ENCODE assay signal across 8 cellular contexts in genomic region chr9:129278391-129279237, GRCh38.
DNase-seq lines count a peak whose midpoint lies in the region; ATAC-seq and TF ChIP-seq lines count a peak whose summit lies in the region.

No MANE protein-coding gene starts in this region.

- peaks cover 0 to 1% (median 0%) of the 10 kb centered on the region in 11 experiments; a peak in 1 of 22 replicates for H3K9me3 ChIP-seq in BLaER1 treated with 17β-estradiol and CSF1 and Interleukin-3, amounts not matched to agents 10 nM and 100 nM (replicated peaks in 1 of 11)
- H3K9me3 ChIP-seq in mesenchymal stem cell (ENCODE audit: control insufficient read depth, low read length) = no peaks in the 10 kb centered on the region

- H3K27me3 Mint-ChIP-seq in activated B cell treated with CpG ODN at 0.5 μM for 24 hours = peaks cover 40% of the 10 kb centered on the region

- no peak overlapping the region for H2BK12ac ChIP-seq in mesenchymal stem cell (ENCODE audit: low read length in 2 of 2)

- DNase-seq in M059J (ENCODE audit: low read depth) (peak; percentile 59), activated B cell treated with CpG ODN at 0.5 μM for 24 hours (peak; percentile 10), mesenchymal stem cell (no peak), superior temporal gyrus (ENCODE audit: extremely low spot score) (no peak), MV-4-11 (lab: John Stamatoyannopoulos, UW) (no peak), DMS 273 treated with DMSO at 0.1 percent for 48 hours (lab: John Stamatoyannopoulos, UW) (no peak), germinal center (ENCODE audit: low spot score) (no peak)

- POLR2A ChIA-PET in activated B cell treated with CpG ODN at 0.5 μM for 24 hours (lab: Charles Lee) = no interaction called here

- no peak overlapping the region for H3K27ac Mint-ChIP-seq in activated B cell treated with CpG ODN at 0.5 μM for 24 hours

- H3K23ac ChIP-seq in mesenchymal stem cell (ENCODE audit: low read length in 2 of 2) = no peak overlapping the region

- H2BK120ac ChIP-seq in mesenchymal stem cell (ENCODE audit: low read depth, low read length) = no peak overlapping the region

- no peak overlapping the region for H3K4ac ChIP-seq in mesenchymal stem cell (ENCODE audit: low read depth in 1 of 2, low read length in 2 of 2)

- no peaks in the 10 kb centered on the region for H3K4me1 Mint-ChIP-seq in activated B cell treated with CpG ODN at 0.5 μM for 24 hours

- CTCF ChIA-PET in activated B cell treated with CpG ODN at 0.5 μM for 24 hours (lab: Charles Lee) = no interaction called here

- H3K9ac ChIP-seq in BLaER1 treated with 17β-estradiol and CSF1 and Interleukin-3, amounts not matched to agents 10 nM and 100 nM = peak overlapping the region in 7 of 11 experiments; percentile 39 to 57 (median 43); a peak in 10 of 22 replicates
- no peak overlapping the region for H3K9ac ChIP-seq in mesenchymal stem cell (ENCODE audit: low read length)

- H3K9me3 Mint-ChIP-seq in activated B cell treated with CpG ODN at 0.5 μM for 24 hours = no peaks in the 10 kb centered on the region

- no peak for TF ChIP-seq CTCF in activated B cell treated with CpG ODN at 0.5 μM for 24 hours (IDR thresholded peaks at IDR 0.05)

- peak overlapping the region; percentile 43 for H4K8ac ChIP-seq in mesenchymal stem cell (ENCODE audit: low read length)

- 62% methylated on average over 15 of the region's 16 CpGs for WGBS in mesenchymal stem cell

- H3K4me3 ChIP-seq in BLaER1 treated with 17β-estradiol and CSF1 and Interleukin-3, amounts not matched to agents 10 nM and 100 nM = peak overlapping the region in 8 of 10 experiments; percentile 11 to 41 (median 32); a peak in 9 of 20 replicates
- no peak overlapping the region for H3K4me3 ChIP-seq in mesenchymal stem cell (ENCODE audit: insufficient read depth in 1 of 2, low read depth in 1 of 2, low read length in 2 of 2)

- H3K4me3 Mint-ChIP-seq in activated B cell treated with CpG ODN at 0.5 μM for 24 hours = no peak overlapping the region

- no peak overlapping the region for H2BK5ac ChIP-seq in mesenchymal stem cell (ENCODE audit: low read depth, low read length, poor library complexity, severe bottlenecking)

- H2BK15ac ChIP-seq in mesenchymal stem cell (ENCODE audit: low read depth, poor library complexity, severe bottlenecking) = no peak overlapping the region

- no peak overlapping the region for H2AFZ ChIP-seq in mesenchymal stem cell (ENCODE audit: low read depth, low read length)

- ATAC-seq in activated B cell treated with CpG ODN at 0.5 μM for 24 hours (ENCODE audit: low read depth) = no peak

- intact Hi-C loops in activated B cell treated with CpG ODN at 0.5 μM for 24 hours (cut with micrococcal nuclease) = no loop called here

- H3K27ac ChIP-seq in BLaER1 treated with 17β-estradiol and CSF1 and Interleukin-3, amounts not matched to agents 10 nM and 100 nM = peak overlapping the region in 4 of 11 experiments; percentile 28 to 58 (median 47); a peak in 5 of 22 replicates
- H3K27ac ChIP-seq in mesenchymal stem cell (ENCODE audit: low read length, poor library complexity, severe bottlenecking) = no peak overlapping the region

- H4K20me1 ChIP-seq in BLaER1 treated with 17β-estradiol and CSF1 and Interleukin-3, amounts not matched to agents 10 nM and 100 nM = peaks cover 0 to 4% (median 0%) of the 10 kb centered on the region in 11 experiments; a peak in 2 of 22 replicates

- peak overlapping the region in 1 of 2 experiments; percentile 37 for H3K18ac ChIP-seq in mesenchymal stem cell (ENCODE audit: low read depth in 1 of 2, low read length in 2 of 2)

- H3K4me1 ChIP-seq in BLaER1 treated with 17β-estradiol and CSF1 and Interleukin-3, amounts not matched to agents 10 nM and 100 nM = peaks cover 79 to 99% (median 92%) of the 10 kb centered on the region in 10 experiments
- peaks cover 27% of the 10 kb centered on the region for H3K4me1 ChIP-seq in mesenchymal stem cell (ENCODE audit: control insufficient read depth, insufficient read depth, low read depth, low read length)

- H3K36me3 Mint-ChIP-seq in activated B cell treated with CpG ODN at 0.5 μM for 24 hours (ENCODE audit: low read depth) = no peaks in the 10 kb centered on the region

- H3K27me3 ChIP-seq in BLaER1 treated with 17β-estradiol and CSF1 and Interleukin-3, amounts not matched to agents 10 nM and 100 nM = peaks cover 0 to 34% (median 4%) of the 10 kb centered on the region in 11 experiments; a peak in 10 of 22 replicates
- peaks cover 0 to 23% of the 10 kb centered on the region in 2 experiments for H3K27me3 ChIP-seq in mesenchymal stem cell (ENCODE audit: control insufficient read depth in 1 of 2, insufficient read depth in 1 of 2, low read length in 2 of 2)

- H3K14ac ChIP-seq in mesenchymal stem cell (ENCODE audit: low read length in 2 of 2) = no peak overlapping the region

- H3K79me1 ChIP-seq in mesenchymal stem cell (replicated peaks; ENCODE audit: low read length, poor library complexity, severe bottlenecking) = no peaks in the 10 kb centered on the region

- H3K36me3 ChIP-seq in BLaER1 treated with 17β-estradiol and CSF1 and Interleukin-3, amounts not matched to agents 10 nM and 100 nM = no peaks in the 10 kb centered on the region
- H3K36me3 ChIP-seq in mesenchymal stem cell (ENCODE audit: control insufficient read depth in 1 of 2, insufficient read depth in 2 of 2, low read depth in 1 of 2, low read length in 2 of 2) = no peaks in the 10 kb centered on the region

- peak overlapping the region; percentile 22 for H2AK5ac ChIP-seq in mesenchymal stem cell (ENCODE audit: low read length, severe bottlenecking)

- H3K4me2 ChIP-seq in BLaER1 treated with 17β-estradiol and CSF1 and Interleukin-3, amounts not matched to agents 10 nM and 100 nM = peak overlapping the region; percentile 74 to 93 (median 88)
- peak overlapping the region; percentile 27 for H3K4me2 ChIP-seq in mesenchymal stem cell (ENCODE audit: low read length, poor library complexity, severe bottlenecking)

- peak overlapping the region; percentile 34 for H4K91ac ChIP-seq in mesenchymal stem cell (ENCODE audit: low read length)

Comparison
In these comparisons a context has a peak if more than half of its experiments do, and no peak if none do; other contexts are left out.
1. H3K4me3 ChIP-seq: peak in BLaER1 treated with 17β-estradiol and CSF1 and Interleukin-3, amounts not matched to agents 10 nM and 100 nM (8 of 10); none in mesenchymal stem cell (0 of 2).
2. DNase-seq: peak in M059J (single experiment) and activated B cell treated with CpG ODN at 0.5 μM for 24 hours (single experiment); none in mesenchymal stem cell (single experiment), superior temporal gyrus (single experiment), MV-4-11 (single experiment), DMS 273 treated with DMSO at 0.1 percent for 48 hours (single experiment) and germinal center (single experiment).